ENCODE assay signal across 8 cellular contexts in the genomic region with DNA sequence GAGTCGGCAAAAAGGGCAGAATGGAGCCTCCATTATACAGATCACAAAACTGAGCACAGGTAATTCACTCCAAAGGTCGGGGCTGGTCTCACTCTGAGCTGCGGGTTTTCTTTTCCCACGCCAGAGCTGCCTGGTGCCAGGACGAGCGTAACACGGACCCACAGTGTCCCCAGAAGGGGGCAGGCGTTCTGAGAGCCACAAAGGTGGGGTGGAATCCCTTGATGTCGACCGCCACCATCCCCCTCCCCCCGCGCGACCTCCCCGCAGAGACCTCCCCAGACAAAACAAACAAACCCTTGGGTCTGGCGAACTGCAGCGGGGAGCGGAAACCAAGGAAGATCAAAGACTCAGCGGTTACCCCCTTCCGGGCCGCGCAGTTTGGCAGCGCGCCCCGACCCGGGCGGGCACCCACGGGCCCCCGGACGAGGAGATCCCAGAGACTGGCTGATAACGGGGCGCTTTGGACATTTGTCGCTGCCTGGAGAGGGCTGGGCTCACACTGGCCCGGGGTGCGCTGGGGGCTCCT. TPM values are rescaled to one million over a fixed set of nuclear protein-coding genes. Genes with fewer than 3 reads are reported as not detected.
DNase-seq lines count a peak whose midpoint lies in the region; ATAC-seq and TF ChIP-seq lines count a peak whose summit lies in the region.

No MANE protein-coding gene starts in this region.

- WGBS in testis, 2 donors = 3% methylated on average over 12 to 34 of the region's 34 CpGs

- peaks cover 12% of the 10 kb centered on the region for H3F3A ChIP-seq in neural progenitor cell (ENCODE audit: low read depth)

- H3K9ac ChIP-seq in neural progenitor cell = no peak overlapping the region

- H3K4me1 ChIP-seq in neural progenitor cell = peaks cover 17% of the 10 kb centered on the region
- peaks cover 4% of the 10 kb centered on the region for H3K4me1 ChIP-seq in testis

- peaks cover 3% of the 10 kb centered on the region for H3K9me3 Mint-ChIP-seq in neural progenitor cell

- peaks cover 10% of the 10 kb centered on the region for H3K27me3 Mint-ChIP-seq in neural progenitor cell (ENCODE audit: insufficient read depth, low read depth)

- peaks cover 28% of the 10 kb centered on the region for H3K27me3 ChIP-seq in H7 (ENCODE audit: control insufficient read depth, insufficient read depth, low read length)
- H3K27me3 ChIP-seq in neural progenitor cell = peaks cover 81% of the 10 kb centered on the region
- H3K27me3 ChIP-seq in testis = no peaks in the 10 kb centered on the region

- DNase-seq in CMK (ENCODE audit: low read depth) = peak; percentile 56
- peak; percentile 87 for DNase-seq in H7
- DNase-seq in NCI-H82 treated with DMSO at 0.1 percent for 48 hours (lab: John Stamatoyannopoulos, UW; ENCODE audit: unreplicated experiment) = peak; percentile 2
- DNase-seq in activated CD8-positive, alpha-beta memory T cell treated with anti-CD3 and anti-CD28 coated beads, Interleukin-2, amount 50 U/mL, for 48 hours = peak; percentile 77
- DNase-seq in neural progenitor cell (ENCODE audit: low spot score) = peak; percentile 77
- peak; percentile 37 for DNase-seq in testis

- H3K79me2 ChIP-seq in neural progenitor cell (ENCODE audit: low read depth) = no peaks in the 10 kb centered on the region

- H3K36me3 Mint-ChIP-seq in neural progenitor cell = peaks cover 8% of the 10 kb centered on the region

- no peaks in the 10 kb centered on the region for H3K9me3 ChIP-seq in neural progenitor cell (ENCODE audit: low read depth)
- no peaks in the 10 kb centered on the region for H3K9me3 ChIP-seq in testis

- peak; percentile 48 for TF ChIP-seq CTCF in neural progenitor cell (IDR thresholded peaks at IDR 0.05)
- TF ChIP-seq CTCF in testis (IDR thresholded peaks at IDR 0.05) = no peak

- no peak overlapping the region for H2AFZ ChIP-seq in neural progenitor cell (replicated peaks)

- H4K20me1 ChIP-seq in neural progenitor cell (ENCODE audit: low read depth) = peaks cover 18% of the 10 kb centered on the region

- peak; percentile 35 for ATAC-seq in esophagus mucosa
- no peak for ATAC-seq in HG03025 (IDR thresholded peaks at IDR 0.05; ENCODE audit: low FRiP score, unreplicated experiment)

- peak overlapping the region; percentile 60 for H3K4me3 ChIP-seq in H7 (ENCODE audit: insufficient read depth, low read depth, low read length)
- peak overlapping the region; percentile 53 for H3K4me3 ChIP-seq in neural progenitor cell
- H3K4me3 ChIP-seq in testis = peak overlapping the region; percentile 68 to 71

- TF ChIP-seq POLR2A in testis (IDR thresholded peaks at IDR 0.05) = no peak

- no peak overlapping the region for H3K27ac Mint-ChIP-seq in neural progenitor cell

- peak overlapping the region; percentile 86 for H3K4me3 Mint-ChIP-seq in neural progenitor cell

- peak overlapping the region; percentile 81 for H3K4me2 ChIP-seq in neural progenitor cell

- no peaks in the 10 kb centered on the region for H3K36me3 ChIP-seq in H7 (replicated peaks; ENCODE audit: control insufficient read depth, insufficient read depth, low read length)
- no peaks in the 10 kb centered on the region for H3K36me3 ChIP-seq in neural progenitor cell
- no peaks in the 10 kb centered on the region for H3K36me3 ChIP-seq in testis (ENCODE audit: low read depth, missing control alignments)

- intact Hi-C loops in testis (cut with DNase I; ENCODE audit: low total_unique reads) = no loop called here

- H3K4me1 Mint-ChIP-seq in neural progenitor cell = peaks cover 58% of the 10 kb centered on the region

- H3K27ac ChIP-seq in neural progenitor cell (no peak overlapping the region), testis (no peak overlapping the region)

RNA-seq across cellular contexts. Expression of a gene that starts 0.8 kb away (rescaled TPM):
- 1.1 and 1.2 TPM in 2 replicates for total RNA-seq in H7 (2014; rRNA removed; shearing (Covaris generic))
- total RNA-seq in esophagus mucosa (1.9 TPM), neural progenitor cell (ENCODE audit: low replicate concordance) (3.3 and 5.3 TPM in 2 replicates), testis (10 to 100 TPM in 1 of 2 donors, 1 to 10 TPM in 1; 8.4 to 14.4 TPM)
- 5.9 TPM for polyA plus RNA-seq in testis (ENCODE audit: insufficient read depth, low read depth, low replicate concordance)

Comparison
In these comparisons a context has a peak if more than half of its experiments do, and no peak if none do; other contexts are left out.
1. DNase-seq: peak in every context shown above with its lines; median percentile 87 in H7; 77 in activated CD8-positive, alpha-beta memory T cell treated with anti-CD3 and anti-CD28 coated beads, Interleukin-2, amount 50 U/mL, for 48 hours; 77 in neural progenitor cell; 56 in CMK; 37 in testis; 2 in NCI-H82 treated with DMSO at 0.1 percent for 48 hours.